ENCODE assay signal across 17 cellular contexts in genomic region chr17:55990332-55991006, GRCh38.
"Had no signal": no experiment of that assay in that cellular context is flagged by ENCODE, and none has a peak within 500 bp of the region (broad histone marks: within the 10 kb centered on the region; RNA-seq: fewer than 3 reads in every experiment).

No MANE protein-coding gene starts in this region.

- DNase-seq: activated CD4-positive, alpha-beta T cell treated with anti-CD3 and anti-CD28 coated beads, Interleukin-2, amount 50 U/mL, for 4 hours; activated CD4-positive, CD25-positive, alpha-beta regulatory T cell treated with anti-CD3 and anti-CD28 coated beads, Interleukin-2, amount 50 U/mL, for 72 hours; activated naive CD4-positive, alpha-beta T cell treated with anti-CD3 and anti-CD28 coated beads for 36 hours; activated naive CD8-positive, alpha-beta T cell treated with anti-CD3 and anti-CD28 coated beads, Interleukin-2, amount 50 U/mL, for 24 hours; aorta; effector memory CD4-positive, alpha-beta T cell; head of caudate nucleus; mesenchymal stem cell; spleen; stimulated activated CD4-positive, alpha-beta T cell treated with anti-CD3 and anti-CD28 coated beads, Interleukin-1b, Interleukin-23, amount 100 ng/mL, for 48 hours; T-cell; T-helper 9 cell had no signal

- H3K36me3 ChIP-seq: spleen, thoracic aorta had no signal

- H3K9me3 ChIP-seq: thoracic aorta had no signal

- H3K4me3 ChIP-seq: spleen, thoracic aorta had no signal

- ATAC-seq: activated naive CD8-positive, alpha-beta T cell treated with anti-CD3 and anti-CD28 coated beads, Interleukin-2, amount 50 U/mL, for 24 hours; activated T-helper 17 cell treated with anti-CD3 and anti-CD28 coated beads, Interleukin-2, amount 50 U/mL, for 72 hours; sciatic nerve; stimulated activated effector memory CD8-positive, alpha-beta T cell treated with anti-CD3 and anti-CD28 coated beads, Interleukin-12 subunit alpha, Interleukin-12 subunit beta, amount 100 ng/mL, for 72 hours; T-cell had no signal

- H3K27ac ChIP-seq: epithelial cell of prostate, spleen, thoracic aorta had no signal

- H3K4me1 ChIP-seq: spleen had no signal
